In the genomic region with DNA sequence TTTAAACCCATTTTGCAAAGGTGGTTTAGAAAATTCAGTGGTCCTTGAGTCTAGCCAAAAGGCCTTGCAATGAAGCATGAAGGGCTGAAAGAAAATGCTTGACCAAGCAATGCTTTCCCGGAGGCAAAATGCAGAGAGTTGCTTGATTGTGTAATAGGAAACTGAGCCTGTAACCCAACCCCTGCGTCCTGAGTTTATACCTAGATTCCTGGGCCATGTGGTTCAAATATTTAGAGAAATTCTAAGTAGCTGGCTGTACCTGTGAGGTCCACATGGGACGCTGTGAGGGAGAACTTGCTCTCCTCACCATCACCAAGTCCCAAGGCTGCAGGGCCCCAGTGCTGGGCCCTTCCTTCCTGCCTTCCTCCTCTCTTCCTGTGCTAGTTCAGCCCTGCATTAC, we compare ENCODE assay signal across 22 cellular contexts. TPM values are rescaled to one million over a fixed set of nuclear protein-coding genes. Genes with fewer than 3 reads are reported as not detected.
A peak's percentile ranks its signal among the peaks of the same experiment; 100 is the strongest.
DNase-seq lines count a peak whose midpoint lies in the region.
"Had no signal": no experiment of that assay in that cellular context is flagged by ENCODE, and none has a peak within 500 bp of the region (broad histone marks: within the 10 kb centered on the region; RNA-seq: fewer than 3 reads in every experiment).

No MANE protein-coding gene starts in this region.

- H3K27ac ChIP-seq in Karpas-422 (ENCODE audit: low read length): no peak overlapping the region
- H3K27ac ChIP-seq: 22Rv1; adrenal gland; BLaER1 treated with 17β-estradiol and CSF1 and Interleukin-3, amounts not matched to agents 10 nM and 100 nM; suprapubic skin had no signal

- H3K9me2 ChIP-seq in Karpas-422 (replicated peaks; ENCODE audit: insufficient read depth, low read length): no peaks in the 10 kb centered on the region

- no peaks in the 10 kb centered on the region for H4K20me1 ChIP-seq in Karpas-422 (ENCODE audit: insufficient read depth, low read depth, low read length)
- H4K20me1 ChIP-seq: BLaER1 treated with 17β-estradiol and CSF1 and Interleukin-3, amounts not matched to agents 10 nM and 100 nM had no signal

- H3K9ac ChIP-seq in Karpas-422 (ENCODE audit: low read length): no peak overlapping the region
- H3K9ac ChIP-seq: BLaER1 treated with 17β-estradiol and CSF1 and Interleukin-3, amounts not matched to agents 10 nM and 100 nM had no signal

- H3K79me2 ChIP-seq in Karpas-422 (ENCODE audit: low read length): no peaks in the 10 kb centered on the region

- no peak overlapping the region for H3K4me2 ChIP-seq in Karpas-422 (ENCODE audit: low read depth, low read length, poor library complexity, severe bottlenecking)

- no peaks in the 10 kb centered on the region for H3K4me1 ChIP-seq in Karpas-422 (ENCODE audit: low read length)
- H3K4me1 ChIP-seq: adrenal gland, suprapubic skin had no signal

- H3K36me3 ChIP-seq in Karpas-422 (ENCODE audit: insufficient read depth, low read length): no peaks in the 10 kb centered on the region
- H3K36me3 ChIP-seq: adrenal gland; BLaER1 treated with 17β-estradiol and CSF1 and Interleukin-3, amounts not matched to agents 10 nM and 100 nM; suprapubic skin had no signal

- no peaks in the 10 kb centered on the region for H3K9me3 ChIP-seq in Karpas-422 (ENCODE audit: low read length)
- H3K9me3 ChIP-seq: adrenal gland; BLaER1 treated with 17β-estradiol and CSF1 and Interleukin-3, amounts not matched to agents 10 nM and 100 nM; suprapubic skin had no signal

- peak; percentile 7 for DNase-seq in DMS79 treated with DMSO at 0.1 percent for 48 hours (lab: John Stamatoyannopoulos, UW)
- DNase-seq in DMS79 (lab: John Stamatoyannopoulos, UW): no peak
- peak; percentile 43 for DNase-seq in Karpas-422
- DNase-seq in fibroblast of gingiva (ENCODE audit: low read depth): peak; percentile 78
- DNase-seq in renal cortical epithelial cell (ENCODE audit: low read depth): peak; percentile 84
- no peak for DNase-seq in amygdala (lab: John Stamatoyannopoulos, UW)
- DNase-seq in HK-2 (ENCODE audit: unreplicated experiment): no peak
- DNase-seq in NCI-H748 treated with DMSO at 0.1 percent for 48 hours (lab: John Stamatoyannopoulos, UW): no peak
- DNase-seq: activated effector memory CD4-positive, alpha-beta T cell treated with Interleukin-2 at 50 U/mL for 16 hours; effector memory CD4-positive, alpha-beta T cell; HCEC 1CT; MM.1S; NCI-H187; SHP77; T-helper 2 cell had no signal

- H2AFZ ChIP-seq in Karpas-422 (ENCODE audit: low read length): no peak overlapping the region

- no peak overlapping the region for H3K4me3 ChIP-seq in Karpas-422 (ENCODE audit: low read length)
- H3K4me3 ChIP-seq: adrenal gland; BLaER1 treated with 17β-estradiol and CSF1 and Interleukin-3, amounts not matched to agents 10 nM and 100 nM; suprapubic skin had no signal

- H3K27me3 ChIP-seq in Karpas-422 (ENCODE audit: low read length): no peaks in the 10 kb centered on the region
- H3K27me3 ChIP-seq: adrenal gland; BLaER1 treated with 17β-estradiol and CSF1 and Interleukin-3, amounts not matched to agents 10 nM and 100 nM; suprapubic skin had no signal

RNA-seq across cellular contexts. Expression of a gene that starts 45.7 kb away (rescaled TPM):
- not detected in 2 replicates for total RNA-seq in Karpas-422 (2014; rRNA removed; shearing (Covaris generic); ENCODE audit: low replicate concordance)
- 2.1 and 5.4 TPM in 2 replicates for total RNA-seq in renal cortical epithelial cell
- total RNA-seq: activated CD8-positive, alpha-beta memory T cell treated with anti-CD3 and anti-CD28 coated beads for 36 hours; HT1080; NCI-H460 had no signal

Comparison
In these comparisons a context has a peak if more than half of its experiments do, and no peak if none do; other contexts are left out.
1. DNase-seq: peak in DMS79 treated with DMSO at 0.1 percent for 48 hours (single experiment), Karpas-422 (single experiment), fibroblast of gingiva (single experiment) and renal cortical epithelial cell (single experiment); none in DMS79 (single experiment), amygdala (0 of 56), HK-2 (single experiment) and NCI-H748 treated with DMSO at 0.1 percent for 48 hours (single experiment).